Comparison of ENCODE assay signal across 1 cellular context in the genomic region with DNA sequence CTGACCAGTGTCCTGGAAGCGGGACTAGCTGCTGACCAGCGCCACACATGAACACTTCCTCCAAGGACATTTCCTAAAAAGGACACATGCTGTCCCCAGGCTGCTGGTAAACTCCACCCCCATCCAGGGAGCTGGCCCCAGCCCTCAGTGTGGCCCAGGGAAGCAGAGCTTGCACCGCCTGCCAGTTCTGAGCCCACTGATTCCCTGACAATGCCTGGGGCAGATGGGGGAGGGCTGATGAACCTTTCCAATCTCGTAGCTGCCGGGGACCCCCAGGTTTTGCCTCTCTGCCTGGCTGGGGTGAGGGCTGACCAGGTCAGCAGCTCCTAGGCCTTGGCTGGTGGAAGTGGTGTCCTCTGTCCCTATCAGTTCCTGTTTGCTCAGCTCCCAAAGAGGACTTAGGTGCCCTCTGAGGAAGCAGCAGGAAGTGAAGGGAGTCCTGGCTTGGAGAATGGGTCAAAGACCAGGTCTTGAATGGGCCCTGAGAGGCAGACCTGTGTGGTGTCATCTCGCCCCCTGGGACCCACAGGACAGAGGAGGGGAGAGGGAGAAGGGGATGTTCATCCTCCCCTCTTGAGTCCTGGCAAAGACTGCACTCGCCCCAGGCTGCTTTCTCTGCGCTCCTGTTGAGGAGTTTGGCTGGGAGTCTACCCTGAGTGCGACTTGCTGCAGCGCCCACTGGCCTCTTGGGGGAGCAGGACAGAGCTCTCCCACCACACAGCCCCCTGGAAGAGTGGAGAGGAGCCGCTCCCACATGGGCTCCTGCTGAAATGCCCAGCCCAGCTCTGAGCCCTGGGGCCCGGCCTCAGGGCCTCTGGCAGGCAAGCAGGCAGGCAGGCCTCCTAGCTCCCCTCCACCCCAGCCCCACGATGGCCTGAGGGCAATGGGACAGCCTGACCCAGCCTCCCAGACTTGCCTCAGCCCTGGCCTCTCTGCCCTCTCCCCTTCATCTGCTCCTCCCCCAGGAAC.
TF ChIP-seq lines count a peak whose summit lies in the region.

No MANE protein-coding gene starts in this region.

TF ChIP-seq in HEK293T, 16 proteins besides CTCF, POLR2A, EP300 and RAD21:
- TF ChIP-seq LEF1 (IDR thresholded peaks at IDR 0.05; ENCODE audit: borderline replicate concordance): no peak
- TF ChIP-seq ELF4 (IDR thresholded peaks at IDR 0.05): no peak
- TF ChIP-seq L3MBTL2 (conservative IDR thresholded peaks at IDR 0.05): no peak
- TF ChIP-seq NFRKB (IDR thresholded peaks at IDR 0.05): no peak
- no peak for TF ChIP-seq CTBP1 (IDR thresholded peaks at IDR 0.05; ENCODE audit: borderline replicate concordance)
- no peak for TF ChIP-seq FOXM1 (IDR thresholded peaks at IDR 0.05; ENCODE audit: borderline replicate concordance)
- TF ChIP-seq BHLHE40 (IDR thresholded peaks at IDR 0.05; ENCODE audit: borderline replicate concordance): no peak
